ENCODE assay signal across 21 cellular contexts in genomic region chrX:53163436-53163835, GRCh38.
"Had no signal": no experiment of that assay in that cellular context is flagged by ENCODE, and none has a peak within 500 bp of the region (broad histone marks: within the 10 kb centered on the region; RNA-seq: fewer than 3 reads in every experiment).

No MANE protein-coding gene starts in this region.

- H3K27me3 ChIP-seq: esophagus squamous epithelium, sigmoid colon, thyroid gland had no signal

- H3K27ac Mint-ChIP-seq: natural killer cell; stimulated activated effector memory CD8-positive, alpha-beta T cell treated with anti-CD3 and anti-CD28 coated beads, Interleukin-12 subunit alpha, Interleukin-12 subunit beta, amount 100 ng/mL, for 72 hours had no signal

- H3K9me3 ChIP-seq: esophagus squamous epithelium, lower lobe of right lung, prostate gland, sigmoid colon, stomach, thyroid gland had no signal

- H3K9me3 Mint-ChIP-seq: natural killer cell; stimulated activated effector memory CD8-positive, alpha-beta T cell treated with anti-CD3 and anti-CD28 coated beads, Interleukin-12 subunit alpha, Interleukin-12 subunit beta, amount 100 ng/mL, for 72 hours had no signal

- H3K4me3 ChIP-seq: coronary artery, esophagus squamous epithelium, lower lobe of right lung, prostate gland, sigmoid colon, stomach, thyroid gland had no signal

- H3K27ac ChIP-seq: coronary artery, esophagus squamous epithelium, lower lobe of right lung, prostate gland, sigmoid colon, stomach, thyroid gland had no signal

- H3K4me3 Mint-ChIP-seq: natural killer cell; neural crest cell; stimulated activated effector memory CD8-positive, alpha-beta T cell treated with anti-CD3 and anti-CD28 coated beads, Interleukin-12 subunit alpha, Interleukin-12 subunit beta, amount 100 ng/mL, for 72 hours had no signal

- DNase-seq: dermis blood vessel endothelial cell; effector memory CD4-positive, alpha-beta T cell; erythroblast; esophagus squamous epithelium; foreskin melanocyte; hypothalamus; left ventricle myocardium superior; lower lobe of right lung; natural killer cell; right cardiac atrium; sigmoid colon; stimulated activated CD4-positive, alpha-beta T cell treated with anti-CD3 and anti-CD28 coated beads, Interleukin-2, amount 100 ng/mL, for 24 hours; stimulated activated CD4-positive, alpha-beta T cell treated with anti-CD3 and anti-CD28 coated beads, Interleukin-4, amount 100 ng/mL, for 24 hours; stimulated activated naive CD4-positive, alpha-beta T cell treated with Interleukin-2 at 50 U/mL for 16 hours; stomach; thyroid gland; trophoblast cell had no signal

- H3K36me3 Mint-ChIP-seq: stimulated activated effector memory CD8-positive, alpha-beta T cell treated with anti-CD3 and anti-CD28 coated beads, Interleukin-12 subunit alpha, Interleukin-12 subunit beta, amount 100 ng/mL, for 72 hours had no signal

- H3K36me3 ChIP-seq: esophagus squamous epithelium, lower lobe of right lung, prostate gland, sigmoid colon, stomach, thyroid gland had no signal

- H3K4me1 ChIP-seq: lower lobe of right lung, prostate gland, sigmoid colon, stomach, thyroid gland had no signal

- H3K4me1 Mint-ChIP-seq: stimulated activated effector memory CD8-positive, alpha-beta T cell treated with anti-CD3 and anti-CD28 coated beads, Interleukin-12 subunit alpha, Interleukin-12 subunit beta, amount 100 ng/mL, for 72 hours had no signal
